In genomic region chr17:75504347-75505151, GRCh38 we compare ENCODE assay signal across 8 cellular contexts. TPM values are rescaled to one million over a fixed set of nuclear protein-coding genes. Genes with fewer than 3 reads are reported as not detected.
DNase-seq lines count a peak whose midpoint lies in the region; ATAC-seq and TF ChIP-seq lines count a peak whose summit lies in the region.

No MANE protein-coding gene starts in this region.

- no peak for TF ChIP-seq EP300 in tibial nerve (IDR thresholded peaks at IDR 0.05)

- H3K4me3 ChIP-seq in tibial nerve: peak overlapping the region in 1 of 4 donors; percentile 6

- no peaks in the 10 kb centered on the region for H3K9me3 ChIP-seq in tibial nerve

- 61 to 64% methylated on average over 27 to 31 of the region's 32 CpGs for WGBS in tibial nerve, 2 donors

- no peak for ATAC-seq in GM19324 (IDR thresholded peaks at IDR 0.05; ENCODE audit: low FRiP score, unreplicated experiment)

- DNase-seq in NCI-H748 (lab: John Stamatoyannopoulos, UW; ENCODE audit: unreplicated experiment) (peak; percentile 4), NCI-H748 treated with DMSO at 0.1 percent for 48 hours (lab: John Stamatoyannopoulos, UW) (no peak), NOMO-1 treated with DMSO at 0.1 percent for 48 hours (lab: John Stamatoyannopoulos, UW; ENCODE audit: unreplicated experiment) (peak; percentile 57), islet precursor cell (peak; percentile 85), tibial nerve (ENCODE audit: low spot score in 2 of 2) (no peak), NCI-H1930 (lab: John Stamatoyannopoulos, UW) (no peak)
- peak; percentile 32 for DNase-seq in activated naive CD4-positive, alpha-beta T cell treated with anti-CD3 and anti-CD28 coated beads, Interleukin-2, amount 50 U/mL, for 16 hours

- H3K27me3 ChIP-seq in tibial nerve: no peaks in the 10 kb centered on the region

- H3K4me1 ChIP-seq in tibial nerve: peaks cover 2 to 89% (median 36%) of the 10 kb centered on the region in 4 donors

- H3K27ac ChIP-seq in tibial nerve: peak overlapping the region in 3 of 4 donors; percentile 52 to 96 (median 67)

- TF ChIP-seq CTCF in tibial nerve (IDR thresholded peaks at IDR 0.05): peak; percentile 29 to 61 (median 45)

- peaks cover 0 to 79% (median 4%) of the 10 kb centered on the region in 3 donors for H3K36me3 ChIP-seq in tibial nerve

- no peak for TF ChIP-seq POLR2A in tibial nerve (IDR thresholded peaks at IDR 0.05)

RNA-seq across cellular contexts. Expression of gene CASKIN2, which starts 10.8 kb away (rescaled TPM):
- 10 to 100 TPM; 36.0 to 59.0 (median 51.3) TPM for total RNA-seq in tibial nerve

RNA-seq across cellular contexts. Expression of gene TSEN54, which starts 11.8 kb away (rescaled TPM):
- total RNA-seq in tibial nerve: 10 to 100 TPM; 43.3 to 84.6 (median 53.0) TPM

RNA-seq across cellular contexts. Expression of gene LLGL2, which starts 20.9 kb away (rescaled TPM):
- total RNA-seq in tibial nerve: 10 to 100 TPM in 1 of 4 donors, 1 to 10 TPM in 3; 8.4 to 18.4 (median 8.8) TPM

RNA-seq across cellular contexts. Expression of gene TMEM94, which starts 48.1 kb away (rescaled TPM):
- 10 to 100 TPM; 84.3 to 95.1 (median 89.9) TPM for total RNA-seq in tibial nerve

Comparison
In these comparisons a context has a peak if more than half of its experiments do, and no peak if none do; other contexts are left out.
1. DNase-seq: peak in NCI-H748 (single experiment), NOMO-1 treated with DMSO at 0.1 percent for 48 hours (single experiment), activated naive CD4-positive, alpha-beta T cell treated with anti-CD3 and anti-CD28 coated beads, Interleukin-2, amount 50 U/mL, for 16 hours (single experiment) and islet precursor cell (single experiment); none in NCI-H748 treated with DMSO at 0.1 percent for 48 hours (single experiment), tibial nerve (0 of 2) and NCI-H1930 (0 of 2).